In genomic region chr9:4117835-4118610, GRCh38 we compare ENCODE assay signal across 9 cellular contexts.
DNase-seq lines count a peak whose midpoint lies in the region; ATAC-seq and TF ChIP-seq lines count a peak whose summit lies in the region.
"Had no signal": no experiment of that assay in that cellular context is flagged by ENCODE, and none has a peak within 500 bp of the region (broad histone marks: within the 10 kb centered on the region; RNA-seq: fewer than 3 reads in every experiment).

No MANE protein-coding gene starts in this region.

- DNase-seq in DMS 273 (lab: John Stamatoyannopoulos, UW; ENCODE audit: unreplicated experiment) = peak; percentile 7
- DNase-seq in DMS 273 treated with DMSO at 0.1 percent for 48 hours (lab: John Stamatoyannopoulos, UW) = no peak
- no peak for DNase-seq in PC-9
- DNase-seq in activated naive CD8-positive, alpha-beta T cell treated with anti-CD3 and anti-CD28 coated beads, Interleukin-2, amount 10 ng/mL, durations not matched to agents 7 days and 5 days = peak; percentile 64
- DNase-seq in mesenchymal stem cell = no peak
- no peak for DNase-seq in mesothelial cell of epicardium (ENCODE audit: low spot score in 2 of 2, unreplicated experiment in 2 of 2)
- DNase-seq in NCI-H226 = no peak

- H3K9me2 ChIP-seq in PC-9 (ENCODE audit: insufficient read depth) = no peaks in the 10 kb centered on the region

- no peak overlapping the region for H2BK5ac ChIP-seq in mesenchymal stem cell (ENCODE audit: low read depth, low read length, poor library complexity, severe bottlenecking)

- H3K27ac ChIP-seq in PC-9 (no peak overlapping the region), mesenchymal stem cell (ENCODE audit: low read length, poor library complexity, severe bottlenecking) (no peak overlapping the region)
- H3K27ac ChIP-seq: psoas muscle had no signal

- no peaks in the 10 kb centered on the region for H3K27me3 Mint-ChIP-seq in activated naive CD8-positive, alpha-beta T cell treated with anti-CD3 and anti-CD28 coated beads, Interleukin-2, amount 10 ng/mL, durations not matched to agents 7 days and 5 days
- no peaks in the 10 kb centered on the region for H3K27me3 Mint-ChIP-seq in mesothelial cell of epicardium (ENCODE audit: low read depth)

- no peak overlapping the region for H3K4me3 ChIP-seq in PC-9
- H3K4me3 ChIP-seq in mesenchymal stem cell (ENCODE audit: insufficient read depth in 1 of 2, low read depth in 1 of 2, low read length in 2 of 2) = no peak overlapping the region
- H3K4me3 ChIP-seq: psoas muscle had no signal

- H2AK5ac ChIP-seq in mesenchymal stem cell (ENCODE audit: low read length, severe bottlenecking) = no peak overlapping the region

- H3K9ac ChIP-seq in mesenchymal stem cell (ENCODE audit: low read length) = no peak overlapping the region

- H3K36me3 ChIP-seq in PC-9 (ENCODE audit: low read depth) (no peaks in the 10 kb centered on the region), mesenchymal stem cell (ENCODE audit: control insufficient read depth in 1 of 2, insufficient read depth in 2 of 2, low read depth in 1 of 2, low read length in 2 of 2) (peaks cover 12 to 14% of the 10 kb centered on the region in 2 experiments)

- H3K4me3 Mint-ChIP-seq in activated naive CD8-positive, alpha-beta T cell treated with anti-CD3 and anti-CD28 coated beads, Interleukin-2, amount 10 ng/mL, durations not matched to agents 7 days and 5 days = no peak overlapping the region
- no peak overlapping the region for H3K4me3 Mint-ChIP-seq in mesothelial cell of epicardium

- H3K36me3 Mint-ChIP-seq in activated naive CD8-positive, alpha-beta T cell treated with anti-CD3 and anti-CD28 coated beads, Interleukin-2, amount 10 ng/mL, durations not matched to agents 7 days and 5 days = no peaks in the 10 kb centered on the region
- no peaks in the 10 kb centered on the region for H3K36me3 Mint-ChIP-seq in mesothelial cell of epicardium

- no peaks in the 10 kb centered on the region for H3K4me1 Mint-ChIP-seq in activated naive CD8-positive, alpha-beta T cell treated with anti-CD3 and anti-CD28 coated beads, Interleukin-2, amount 10 ng/mL, durations not matched to agents 7 days and 5 days
- peaks cover 17% of the 10 kb centered on the region for H3K4me1 Mint-ChIP-seq in mesothelial cell of epicardium

- H2AFZ ChIP-seq in PC-9 (no peak overlapping the region), mesenchymal stem cell (ENCODE audit: low read depth, low read length) (no peak overlapping the region)

- CTCF ChIA-PET in PC-9 (lab: Charles Lee) = interaction anchor here (0.6 kb wide), 1 partner anchor 37 kb away, joined by 3 read pairs; no protein-coding TSS in a partner anchor

- intact Hi-C loops in PC-9 (cut with micrococcal nuclease; ENCODE audit: unreplicated experiment) = no loop called here

- no peak overlapping the region for H3K4ac ChIP-seq in mesenchymal stem cell (ENCODE audit: low read depth in 1 of 2, low read length in 2 of 2)

- H3K4me1 ChIP-seq in PC-9 (replicated peaks; ENCODE audit: insufficient read depth) = no peaks in the 10 kb centered on the region
- peaks cover 3% of the 10 kb centered on the region for H3K4me1 ChIP-seq in mesenchymal stem cell (ENCODE audit: control insufficient read depth, insufficient read depth, low read depth, low read length)
- H3K4me1 ChIP-seq: psoas muscle had no signal

- POLR2A ChIA-PET in PC-9 (lab: Charles Lee; ENCODE audit: unreplicated experiment) = no interaction called here
- POLR2A ChIA-PET in activated naive CD8-positive, alpha-beta T cell treated with anti-CD3 and anti-CD28 coated beads, Interleukin-2, amount 10 ng/mL, durations not matched to agents 7 days and 5 days (lab: Charles Lee) = interaction anchor here (0.8 kb wide), 1 partner anchor 651 kb away, joined by 3 read pairs; no protein-coding TSS in a partner anchor

- no peaks in the 10 kb centered on the region for H3K79me2 ChIP-seq in PC-9 (ENCODE audit: low read depth)

- H3F3A ChIP-seq in PC-9 (ENCODE audit: insufficient read depth, low read depth) = no peaks in the 10 kb centered on the region

- H2BK120ac ChIP-seq in mesenchymal stem cell (ENCODE audit: low read depth, low read length) = no peak overlapping the region

- BruUV-seq in PC-9 (replicated peaks; lab: Mats Ljungman, UMichigan) = no TSS peak

- TF ChIP-seq CTCF in PC-9 (conservative IDR thresholded peaks at IDR 0.05) = peak; percentile 25; the same call in 1 of the 2 replicates
- TF ChIP-seq CTCF in mesothelial cell of epicardium (IDR thresholded peaks at IDR 0.05; ENCODE audit: unreplicated experiment) = no peak

- H3K9me3 ChIP-seq in PC-9 (ENCODE audit: insufficient read depth, low read depth) (no peaks in the 10 kb centered on the region), mesenchymal stem cell (ENCODE audit: control insufficient read depth, low read length) (no peaks in the 10 kb centered on the region)
- H3K9me3 ChIP-seq: psoas muscle had no signal

- peak overlapping the region in 1 of 2 experiments; percentile 63 for H3K18ac ChIP-seq in mesenchymal stem cell (ENCODE audit: low read depth in 1 of 2, low read length in 2 of 2)

- H3K9me3 Mint-ChIP-seq in activated naive CD8-positive, alpha-beta T cell treated with anti-CD3 and anti-CD28 coated beads, Interleukin-2, amount 10 ng/mL, durations not matched to agents 7 days and 5 days = no peaks in the 10 kb centered on the region
- no peaks in the 10 kb centered on the region for H3K9me3 Mint-ChIP-seq in mesothelial cell of epicardium

- peak; percentile 52 for ATAC-seq in activated naive CD8-positive, alpha-beta T cell treated with anti-CD3 and anti-CD28 coated beads, Interleukin-2, amount 10 ng/mL, durations not matched to agents 7 days and 5 days (ENCODE audit: low read depth)
- no peak for ATAC-seq in GM21526 (IDR thresholded peaks at IDR 0.05; ENCODE audit: low FRiP score, unreplicated experiment)
- ATAC-seq: psoas muscle had no signal

- H4K20me1 ChIP-seq in PC-9 (ENCODE audit: insufficient read depth) = no peaks in the 10 kb centered on the region

- peak overlapping the region; percentile 1 for H2BK15ac ChIP-seq in mesenchymal stem cell (ENCODE audit: low read depth, poor library complexity, severe bottlenecking)

- no peak overlapping the region for H3K23ac ChIP-seq in mesenchymal stem cell (ENCODE audit: low read length in 2 of 2)

- H3K14ac ChIP-seq in mesenchymal stem cell (ENCODE audit: low read length in 2 of 2) = no peak overlapping the region

- H3K27me3 ChIP-seq in PC-9 (ENCODE audit: insufficient read depth, low read depth) = no peaks in the 10 kb centered on the region
- no peaks in the 10 kb centered on the region for H3K27me3 ChIP-seq in mesenchymal stem cell (ENCODE audit: control insufficient read depth in 1 of 2, insufficient read depth in 1 of 2, low read length in 2 of 2)

- 90% methylated on average over 67 of the region's 67 CpGs for WGBS in mesenchymal stem cell

- H3K27ac Mint-ChIP-seq in activated naive CD8-positive, alpha-beta T cell treated with anti-CD3 and anti-CD28 coated beads, Interleukin-2, amount 10 ng/mL, durations not matched to agents 7 days and 5 days = no peak overlapping the region
- H3K27ac Mint-ChIP-seq in mesothelial cell of epicardium = no peak overlapping the region

- peak overlapping the region in 1 of 2 experiments; percentile 68 for H2BK12ac ChIP-seq in mesenchymal stem cell (ENCODE audit: low read length in 2 of 2)

- H3K4me2 ChIP-seq in PC-9 (no peak overlapping the region), mesenchymal stem cell (ENCODE audit: low read length, poor library complexity, severe bottlenecking) (no peak overlapping the region)

- peaks cover 28% of the 10 kb centered on the region for H3K79me1 ChIP-seq in mesenchymal stem cell (replicated peaks; ENCODE audit: low read length, poor library complexity, severe bottlenecking)

- peak overlapping the region; percentile 46 for H4K8ac ChIP-seq in mesenchymal stem cell (ENCODE audit: low read length)

- H4K91ac ChIP-seq in mesenchymal stem cell (ENCODE audit: low read length) = peak overlapping the region; percentile 29

Comparison
In these comparisons a context has a peak if more than half of its experiments do, and no peak if none do; other contexts are left out.
1. DNase-seq: peak in DMS 273 (single experiment) and activated naive CD8-positive, alpha-beta T cell treated with anti-CD3 and anti-CD28 coated beads, Interleukin-2, amount 10 ng/mL, durations not matched to agents 7 days and 5 days (single experiment); none in DMS 273 treated with DMSO at 0.1 percent for 48 hours (single experiment), PC-9 (0 of 2), mesenchymal stem cell (single experiment), mesothelial cell of epicardium (0 of 2) and NCI-H226 (single experiment).